ENCODE assay signal across 16 cellular contexts in the genomic region with DNA sequence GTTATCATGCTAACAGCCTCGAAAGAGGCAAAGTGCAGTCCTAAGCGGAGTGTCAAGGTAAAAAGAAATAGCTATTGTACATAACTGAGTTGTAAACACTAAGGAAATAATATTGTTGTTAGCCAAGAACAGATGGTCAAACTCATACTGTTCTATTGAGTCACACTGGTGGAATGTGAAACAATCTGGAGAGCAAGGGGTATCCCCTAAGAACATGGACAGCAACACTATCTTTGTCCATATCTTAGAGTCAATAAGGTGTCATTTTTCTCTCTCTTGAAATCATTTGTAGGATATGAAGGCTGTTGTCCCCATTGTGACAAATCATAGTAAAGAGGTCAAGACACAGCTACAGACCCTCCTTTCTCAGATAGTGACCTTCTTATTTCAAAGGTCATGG. TPM values are rescaled to one million over a fixed set of nuclear protein-coding genes. Genes with fewer than 3 reads are reported as not detected.
DNase-seq lines count a peak whose midpoint lies in the region; ATAC-seq and TF ChIP-seq lines count a peak whose summit lies in the region.
"Had no signal": no experiment of that assay in that cellular context is flagged by ENCODE, and none has a peak within 500 bp of the region (broad histone marks: within the 10 kb centered on the region; RNA-seq: fewer than 3 reads in every experiment).

No MANE protein-coding gene starts in this region.

- no peak for ATAC-seq in activated naive CD4-positive, alpha-beta T cell treated with anti-CD3 and anti-CD28 coated beads, Interleukin-2, amount 50 U/mL, for 72 hours
- no peak for ATAC-seq in GM19324 (IDR thresholded peaks at IDR 0.05; ENCODE audit: low FRiP score, unreplicated experiment)

- TF ChIP-seq CTCF in choroid plexus epithelial cell (conservative IDR thresholded peaks at IDR 0.05; ENCODE audit: low read depth, low read length): no peak

- no peak overlapping the region for H3K4me3 ChIP-seq in choroid plexus epithelial cell (ENCODE audit: low read depth, low read length)
- H3K4me3 ChIP-seq: ovary, thyroid gland had no signal

- H3K9me3 Mint-ChIP-seq in activated naive CD4-positive, alpha-beta T cell treated with anti-CD3 and anti-CD28 coated beads, Interleukin-2, amount 50 U/mL, for 72 hours: no peaks in the 10 kb centered on the region
- H3K9me3 Mint-ChIP-seq: T-helper 2 cell treated with Interferon-gamma antibody and Interleukin-4, amounts not matched to agents 5 μg/mL and 100 μg/mL, for 36 hours had no signal

- H3K27ac Mint-ChIP-seq in activated naive CD4-positive, alpha-beta T cell treated with anti-CD3 and anti-CD28 coated beads, Interleukin-2, amount 50 U/mL, for 72 hours: no peak overlapping the region
- H3K27ac Mint-ChIP-seq: T-helper 2 cell treated with Interferon-gamma antibody and Interleukin-4, amounts not matched to agents 5 μg/mL and 100 μg/mL, for 36 hours had no signal

- no peaks in the 10 kb centered on the region for H3K36me3 Mint-ChIP-seq in activated naive CD4-positive, alpha-beta T cell treated with anti-CD3 and anti-CD28 coated beads, Interleukin-2, amount 50 U/mL, for 72 hours
- H3K36me3 Mint-ChIP-seq: brain had no signal

- DNase-seq in AG08396 (ENCODE audit: low spot score) (peak; percentile 55), M059J (ENCODE audit: low read depth) (peak; percentile 91), choroid plexus epithelial cell (ENCODE audit: low read depth) (peak; percentile 93), kidney glomerular epithelial cell (lab: John Stamatoyannopoulos, UW) (peak; percentile 68), cerebellum (ENCODE audit: low spot score) (no peak), SHP77 (lab: John Stamatoyannopoulos, UW) (no peak)
- DNase-seq in activated naive CD4-positive, alpha-beta T cell treated with anti-CD3 and anti-CD28 coated beads, Interleukin-2, amount 50 U/mL, for 72 hours (ENCODE audit: low spot score in 2 of 2): no peak
- DNase-seq: activated CD4-positive, alpha-beta T cell treated with anti-CD3 and anti-CD28 coated beads for 48 hours; AML-193; NCI-H1436; NCI-H524 treated with DMSO at 0.1 percent for 48 hours; ovary; thyroid gland had no signal

RNA-seq across cellular contexts. Expression of a gene that starts 4.5 kb away (rescaled TPM):
- total RNA-seq in M059J (2014; rRNA removed; shearing (Covaris generic)): 88.7 and 162 TPM in 2 replicates
- total RNA-seq in cerebellum: 23.0 TPM
- not detected for total RNA-seq in activated naive CD4-positive, alpha-beta T cell treated with anti-CD3 and anti-CD28 coated beads, Interleukin-2, amount 50 U/mL, for 72 hours

Comparison
In these comparisons a context has a peak if more than half of its experiments do, and no peak if none do; other contexts are left out.
1. DNase-seq: peak in AG08396 (single experiment), M059J (single experiment), choroid plexus epithelial cell (single experiment) and kidney glomerular epithelial cell (single experiment); none in cerebellum (single experiment), activated naive CD4-positive, alpha-beta T cell treated with anti-CD3 and anti-CD28 coated beads, Interleukin-2, amount 50 U/mL, for 72 hours (0 of 2) and SHP77 (0 of 2).
2. RNA of a gene that starts 4.5 kb away (total RNA-seq): 88.7 to 162 TPM in M059J and 23.0 TPM in cerebellum (single experiment); not detected in activated naive CD4-positive, alpha-beta T cell treated with anti-CD3 and anti-CD28 coated beads, Interleukin-2, amount 50 U/mL, for 72 hours; every median in the first group is over 10 times any median in the second.